In the genomic region with DNA sequence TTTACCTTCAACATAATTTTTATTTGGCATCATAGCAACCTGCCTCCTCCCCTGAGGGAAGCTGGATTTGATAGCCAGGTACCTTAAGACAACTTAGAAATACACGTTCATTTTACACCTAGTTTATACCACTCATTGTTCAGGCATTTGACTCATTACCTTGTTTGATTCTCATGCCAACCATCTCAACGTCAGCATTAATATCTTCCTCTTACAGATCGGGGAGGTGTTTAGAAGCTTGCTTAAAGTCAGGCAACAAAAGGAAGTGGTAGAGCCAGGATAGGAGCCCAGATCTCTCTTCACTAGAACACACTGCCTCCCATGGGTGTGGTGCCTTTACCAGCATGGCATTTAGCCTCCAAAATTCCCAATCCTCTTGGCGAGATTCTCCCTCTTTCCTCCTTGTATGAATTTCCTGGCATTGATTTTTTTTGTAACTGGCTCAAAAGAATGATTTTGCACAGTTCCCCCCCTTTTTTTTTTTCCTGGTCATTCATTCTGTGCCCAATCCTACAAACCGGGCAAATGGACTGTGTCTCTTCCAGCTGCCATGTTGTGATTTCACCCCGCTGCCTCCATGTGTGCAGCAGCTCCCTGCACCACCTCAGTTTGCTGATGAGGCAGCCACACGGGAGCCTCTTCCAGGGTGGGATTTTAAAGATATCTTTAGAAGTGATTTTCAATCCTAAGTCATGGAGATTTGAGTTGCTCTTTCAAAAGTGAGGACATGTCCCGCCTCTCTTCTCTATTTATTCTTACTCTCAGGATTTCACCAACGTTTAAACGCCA, we compare ENCODE assay signal across 19 cellular contexts.
"Had no signal": no experiment of that assay in that cellular context is flagged by ENCODE, and none has a peak within 500 bp of the region (broad histone marks: within the 10 kb centered on the region; RNA-seq: fewer than 3 reads in every experiment).

No MANE protein-coding gene starts in this region.

- H3K4me1 Mint-ChIP-seq: immature natural killer cell; naive thymus-derived CD4-positive, alpha-beta T cell; stimulated activated effector memory CD8-positive, alpha-beta T cell treated with anti-CD3 and anti-CD28 coated beads, Interleukin-12 subunit alpha, Interleukin-12 subunit beta, amount 100 ng/mL, for 72 hours had no signal

- H3K4me3 ChIP-seq: dorsolateral prefrontal cortex, esophagus squamous epithelium, psoas muscle, right lobe of liver, suprapubic skin, thyroid gland, upper lobe of left lung, vagina had no signal

- DNase-seq: cortex of kidney; dorsolateral prefrontal cortex; effector CD8-positive, alpha-beta T cell; esophagus squamous epithelium; foreskin fibroblast; immature natural killer cell; naive thymus-derived CD4-positive, alpha-beta T cell; psoas muscle; retina; right lobe of liver; stimulated activated CD4-positive, alpha-beta T cell treated with anti-CD3 and anti-CD28 coated beads, Interleukin-4, amount 100 ng/mL, for 1 hour; stimulated activated CD8-positive, alpha-beta memory T cell treated with anti-CD3 and anti-CD28 coated beads, Interleukin-4, amount 100 ng/mL, for 48 hours; stimulated activated naive CD8-positive, alpha-beta T cell treated with anti-CD3 and anti-CD28 coated beads, Interleukin-15, Interleukin-2, amounts not matched to agents 100 U/mL and 50 U/mL, for 24 hours; thyroid gland; upper lobe of left lung had no signal

- H3K9me3 ChIP-seq: esophagus squamous epithelium, neutrophil, psoas muscle, right lobe of liver, suprapubic skin, thyroid gland, upper lobe of left lung, vagina had no signal

- H3K4me3 Mint-ChIP-seq: immature natural killer cell; naive thymus-derived CD4-positive, alpha-beta T cell; stimulated activated effector memory CD8-positive, alpha-beta T cell treated with anti-CD3 and anti-CD28 coated beads, Interleukin-12 subunit alpha, Interleukin-12 subunit beta, amount 100 ng/mL, for 72 hours had no signal

- H3K27ac ChIP-seq: neutrophil, psoas muscle, right lobe of liver, suprapubic skin, thyroid gland, upper lobe of left lung, vagina had no signal

- H3K36me3 Mint-ChIP-seq: immature natural killer cell; naive thymus-derived CD4-positive, alpha-beta T cell; stimulated activated effector memory CD8-positive, alpha-beta T cell treated with anti-CD3 and anti-CD28 coated beads, Interleukin-12 subunit alpha, Interleukin-12 subunit beta, amount 100 ng/mL, for 72 hours had no signal

- H3K9me3 Mint-ChIP-seq: naive thymus-derived CD4-positive, alpha-beta T cell; stimulated activated effector memory CD8-positive, alpha-beta T cell treated with anti-CD3 and anti-CD28 coated beads, Interleukin-12 subunit alpha, Interleukin-12 subunit beta, amount 100 ng/mL, for 72 hours had no signal

- H3K27ac Mint-ChIP-seq: immature natural killer cell; naive thymus-derived CD4-positive, alpha-beta T cell; stimulated activated effector memory CD8-positive, alpha-beta T cell treated with anti-CD3 and anti-CD28 coated beads, Interleukin-12 subunit alpha, Interleukin-12 subunit beta, amount 100 ng/mL, for 72 hours had no signal

- H3K36me3 ChIP-seq: esophagus squamous epithelium, neutrophil, right lobe of liver, suprapubic skin, thyroid gland, upper lobe of left lung, vagina had no signal

- H3K27me3 ChIP-seq: right lobe of liver, suprapubic skin, thyroid gland, upper lobe of left lung, vagina had no signal

- H3K4me1 ChIP-seq: esophagus squamous epithelium, psoas muscle, right lobe of liver, suprapubic skin, upper lobe of left lung, vagina had no signal
